Comparison of ENCODE assay signal across 22 cellular contexts in genomic region chr5:94285984-94286383, GRCh38.
"Had no signal": no experiment of that assay in that cellular context is flagged by ENCODE, and none has a peak within 500 bp of the region (broad histone marks: within the 10 kb centered on the region; RNA-seq: fewer than 3 reads in every experiment).

No MANE protein-coding gene starts in this region.

- H3K9me3 ChIP-seq: SK-N-SH had no signal

- DNase-seq: KBM-7; MV-4-11; NCI-H1048; NCI-H1105; NCI-H1417; NCI-H1436 treated with DMSO at 0.1 percent for 48 hours; NCI-H1694; NCI-H187 treated with DMSO at 0.1 percent for 48 hours; NCI-H2029 treated with DMSO at 0.1 percent for 48 hours; NCI-H2171 treated with DMSO at 0.1 percent for 48 hours; NCI-H345; NCI-H446 treated with DMSO at 0.1 percent for 48 hours; NCI-H510A treated with DMSO at 0.1 percent for 48 hours; NCI-H526; NCI-H748 treated with DMSO at 0.1 percent for 48 hours; NK-92 treated with Interleukin-12 subunit alpha and Interleukin-12 subunit beta, amount 100 ng/mL, for 24 hours; PC-3; SHP77; SK-N-SH; SW 1271 had no signal

- ATAC-seq: Panc1, PC-3 had no signal

- H3K27ac ChIP-seq: RWPE1 had no signal

- H3K4me2 ChIP-seq: SK-N-SH had no signal

- H3K9ac ChIP-seq: SK-N-SH had no signal
